Comparison of ENCODE assay signal across 16 cellular contexts in genomic region chr9:91212592-91213243, GRCh38.
DNase-seq lines count a peak whose midpoint lies in the region; ATAC-seq and TF ChIP-seq lines count a peak whose summit lies in the region.
"Had no signal": no experiment of that assay in that cellular context is flagged by ENCODE, and none has a peak within 500 bp of the region (broad histone marks: within the 10 kb centered on the region; RNA-seq: fewer than 3 reads in every experiment).

No MANE protein-coding gene starts in this region.

- H3K27ac ChIP-seq in OCI-LY3 (ENCODE audit: low read length) (no peak overlapping the region), gastroesophageal sphincter (peak overlapping the region; percentile 64 to 79 (median 69)), osteoblast (ENCODE audit: low read depth, low read length) (no peak overlapping the region)

- TF ChIP-seq EP300 in gastroesophageal sphincter (IDR thresholded peaks at IDR 0.05): no peak

- H3K27me3 ChIP-seq in OCI-LY3 (ENCODE audit: low read depth, low read length): no peaks in the 10 kb centered on the region
- H3K27me3 ChIP-seq in gastroesophageal sphincter: no peaks in the 10 kb centered on the region
- no peaks in the 10 kb centered on the region for H3K27me3 ChIP-seq in osteoblast (ENCODE audit: insufficient read depth, low read length)

- DNase-seq in NCI-H748 (lab: John Stamatoyannopoulos, UW; ENCODE audit: unreplicated experiment) (peak; percentile 38), NCI-H748 treated with DMSO at 0.1 percent for 48 hours (lab: John Stamatoyannopoulos, UW) (no peak), osteoblast (ENCODE audit: insufficient read length, low spot score, missing footprints) (no peak), NCI-H446 (lab: John Stamatoyannopoulos, UW) (no peak), DMS 273 treated with DMSO at 0.1 percent for 48 hours (lab: John Stamatoyannopoulos, UW) (no peak)
- DNase-seq: 8988T; activated CD4-positive, alpha-beta T cell treated with anti-CD3 and anti-CD28 coated beads, Interleukin-2, amount 50 U/mL, for 4 hours; HCEC 1CT; NCI-H1694 treated with DMSO at 0.1 percent for 48 hours; NCI-H524; retina; T1000 had no signal

- H3K36me3 ChIP-seq in OCI-LY3 (replicated peaks; ENCODE audit: low read depth, low read length): no peaks in the 10 kb centered on the region
- peaks cover 0 to 6% of the 10 kb centered on the region in 2 donors for H3K36me3 ChIP-seq in gastroesophageal sphincter
- no peaks in the 10 kb centered on the region for H3K36me3 ChIP-seq in osteoblast (ENCODE audit: insufficient read depth, low read length)

- TF ChIP-seq CTCF in OCI-LY3 (IDR thresholded peaks at IDR 0.05; ENCODE audit: low read depth, low read length): no peak
- no peak for TF ChIP-seq CTCF in gastroesophageal sphincter (IDR thresholded peaks at IDR 0.05)
- no peak for TF ChIP-seq CTCF in osteoblast (IDR thresholded peaks at IDR 0.05; ENCODE audit: extremely low read depth, low read depth, low read length)

- no peaks in the 10 kb centered on the region for H4K20me1 ChIP-seq in OCI-LY3 (ENCODE audit: insufficient read depth, low read length)
- H4K20me1 ChIP-seq in osteoblast (ENCODE audit: insufficient read depth, low read length): no peaks in the 10 kb centered on the region

- ATAC-seq in gastroesophageal sphincter: no peak
- no peak for ATAC-seq in HG03469 (IDR thresholded peaks at IDR 0.05; ENCODE audit: unreplicated experiment)
- ATAC-seq: K562 had no signal

- H3K4me1 ChIP-seq in OCI-LY3 (ENCODE audit: low read length) (peaks cover 18% of the 10 kb centered on the region), gastroesophageal sphincter (peaks cover 7 to 14% (median 8%) of the 10 kb centered on the region in 3 donors), osteoblast (ENCODE audit: insufficient read depth, low read length) (peaks cover 10% of the 10 kb centered on the region)

- H3K9ac ChIP-seq in OCI-LY3 (ENCODE audit: low read length): no peak overlapping the region

- 0 out of 2 replicates have a peak overlapping the region, but pooled peaks have one; percentile 41 for H3K4me3 ChIP-seq in OCI-LY3 (ENCODE audit: low read length)
- no peak overlapping the region for H3K4me3 ChIP-seq in gastroesophageal sphincter
- peak overlapping the region; percentile 47 for H3K4me3 ChIP-seq in osteoblast (ENCODE audit: insufficient read depth, low read length)
- H3K4me3 ChIP-seq: K562 had no signal

- H3K9me3 ChIP-seq in OCI-LY3 (ENCODE audit: insufficient read depth, low read length) (no peaks in the 10 kb centered on the region), gastroesophageal sphincter (no peaks in the 10 kb centered on the region), osteoblast (ENCODE audit: low read depth, low read length) (no peaks in the 10 kb centered on the region)

- no peaks in the 10 kb centered on the region for H3K79me2 ChIP-seq in OCI-LY3 (ENCODE audit: low read length)
- H3K79me2 ChIP-seq in osteoblast (ENCODE audit: insufficient read depth, low read length): no peaks in the 10 kb centered on the region

- no peak for TF ChIP-seq POLR2A in gastroesophageal sphincter (IDR thresholded peaks at IDR 0.05)

- H2AFZ ChIP-seq in OCI-LY3 (ENCODE audit: low read depth, low read length) (no peak overlapping the region), osteoblast (ENCODE audit: low read length) (peak overlapping the region; percentile 62)

- WGBS in gastroesophageal sphincter (ENCODE audit: low coverage in 1 of 2), 2 donors: 87 to 97% methylated on average over 7 to 10 of the region's 10 CpGs

- peak overlapping the region; percentile 49; the same call in 1 of the 2 replicates for H3K4me2 ChIP-seq in OCI-LY3 (ENCODE audit: low read length)
- peak overlapping the region; percentile 58 for H3K4me2 ChIP-seq in osteoblast (ENCODE audit: insufficient read depth, low read length)

Comparison
In these comparisons a context has a peak if more than half of its experiments do, and no peak if none do; other contexts are left out.
1. H3K27ac ChIP-seq: peak in gastroesophageal sphincter (4 of 4); none in OCI-LY3 (single experiment) and osteoblast (single experiment).
2. H3K4me3 ChIP-seq: peak in OCI-LY3 (single experiment) and osteoblast (single experiment); none in gastroesophageal sphincter (0 of 2).